In genomic region chr7:148408307-148408706, GRCh38 we compare ENCODE assay signal across 38 cellular contexts.
"Had no signal": no experiment of that assay in that cellular context is flagged by ENCODE, and none has a peak within 500 bp of the region (broad histone marks: within the 10 kb centered on the region; RNA-seq: fewer than 3 reads in every experiment).

No MANE protein-coding gene starts in this region.

- H3K36me3 Mint-ChIP-seq: activated naive CD4-positive, alpha-beta T cell treated with anti-CD3 and anti-CD28 coated beads, Interleukin-2, amount 10 ng/mL, durations not matched to agents 7 days and 5 days; activated naive CD4-positive, alpha-beta T cell treated with anti-CD3 and anti-CD28 coated beads, Interleukin-2, amount 50 U/mL, for 24 hours; activated naive CD4-positive, alpha-beta T cell treated with anti-CD3 and anti-CD28 coated beads, Interleukin-2, amount 50 U/mL, for 72 hours; activated naive CD8-positive, alpha-beta T cell; activated naive CD8-positive, alpha-beta T cell treated with anti-CD3 and anti-CD28 coated beads for 36 hours; activated naive CD8-positive, alpha-beta T cell treated with anti-CD3 and anti-CD28 coated beads, Interleukin-2, amount 10 ng/mL, durations not matched to agents 7 days and 5 days had no signal

- H3K4me1 Mint-ChIP-seq: activated naive CD4-positive, alpha-beta T cell treated with anti-CD3 and anti-CD28 coated beads, Interleukin-2, amount 10 ng/mL, durations not matched to agents 7 days and 5 days; activated naive CD4-positive, alpha-beta T cell treated with anti-CD3 and anti-CD28 coated beads, Interleukin-2, amount 50 U/mL, for 24 hours; activated naive CD8-positive, alpha-beta T cell treated with anti-CD3 and anti-CD28 coated beads for 36 hours; activated naive CD8-positive, alpha-beta T cell treated with anti-CD3 and anti-CD28 coated beads, Interleukin-2, amount 10 ng/mL, durations not matched to agents 7 days and 5 days; activated naive CD8-positive, alpha-beta T cell treated with anti-CD3 and anti-CD28 coated beads, Interleukin-2, amount 50 U/mL, for 24 hours; activated T-helper 17 cell treated with anti-CD3 and anti-CD28 coated beads, Interleukin-2, amount 50 U/mL, for 72 hours; central memory CD8-positive, alpha-beta T cell had no signal

- ATAC-seq: activated naive CD4-positive, alpha-beta T cell treated with anti-CD3 and anti-CD28 coated beads, Interleukin-2, amount 50 U/mL, for 72 hours; activated naive CD8-positive, alpha-beta T cell treated with anti-CD3 and anti-CD28 coated beads, Interleukin-2, amount 50 U/mL, for 24 hours; activated T-cell treated with anti-CD3 and anti-CD28 coated beads, Interleukin-2, amount 50 U/mL, for 4 hours; activated T-cell treated with anti-CD3 and anti-CD28 coated beads, Interleukin-2, amount 50 U/mL, for 72 hours; activated T-helper 17 cell treated with anti-CD3 and anti-CD28 coated beads, Interleukin-2, amount 50 U/mL, for 72 hours; body of pancreas had no signal

- H3K4me3 ChIP-seq: adrenal gland, ascending aorta, body of pancreas, breast epithelium, cardiac muscle cell had no signal

- H3K27ac Mint-ChIP-seq: activated naive CD4-positive, alpha-beta T cell treated with anti-CD3 and anti-CD28 coated beads for 36 hours; activated naive CD4-positive, alpha-beta T cell treated with anti-CD3 and anti-CD28 coated beads, Interleukin-2, amount 10 ng/mL, durations not matched to agents 7 days and 5 days; activated naive CD4-positive, alpha-beta T cell treated with anti-CD3 and anti-CD28 coated beads, Interleukin-2, amount 50 U/mL, for 24 hours; activated naive CD4-positive, alpha-beta T cell treated with anti-CD3 and anti-CD28 coated beads, Interleukin-2, amount 50 U/mL, for 72 hours; activated naive CD8-positive, alpha-beta T cell; activated naive CD8-positive, alpha-beta T cell treated with anti-CD3 and anti-CD28 coated beads for 36 hours; activated naive CD8-positive, alpha-beta T cell treated with anti-CD3 and anti-CD28 coated beads, Interleukin-2, amount 10 ng/mL, durations not matched to agents 7 days and 5 days; activated naive CD8-positive, alpha-beta T cell treated with anti-CD3 and anti-CD28 coated beads, Interleukin-2, amount 50 U/mL, for 24 hours; activated T-cell treated with anti-CD3 and anti-CD28 coated beads, Interleukin-2, amount 50 U/mL, for 24 hours; activated T-cell treated with anti-CD3 and anti-CD28 coated beads, Interleukin-2, amount 50 U/mL, for 72 hours; activated T-helper 1 cell treated with anti-CD3 and anti-CD28 coated beads, Interleukin-12 subunit alpha, Interleukin-12 subunit beta, Interleukin-2, Interleukin-4 antibody, amounts not matched to agents 30 ng/mL and 10 ng/mL and 1 ng/mL, durations not matched to agents 14 hours and 24 hours and 36 hours; activated T-helper 17 cell treated with anti-CD3 and anti-CD28 coated beads, Interleukin-2, amount 50 U/mL, for 72 hours; activated T-helper 2 cell treated with anti-CD3 and anti-CD28 coated beads, Interferon-gamma antibody, Interleukin-2, Interleukin-4, amounts not matched to agents 10 μg/mL and 5 μg/mL and 100 μg/mL, durations not matched to agents 14 hours and 24 hours and 36 hours had no signal

- H3K27ac ChIP-seq: adrenal gland, ascending aorta, body of pancreas, brain microvascular endothelial cell, breast epithelium, cardiac muscle cell had no signal

- H3K4me3 Mint-ChIP-seq: activated naive CD4-positive, alpha-beta T cell treated with anti-CD3 and anti-CD28 coated beads for 36 hours; activated naive CD4-positive, alpha-beta T cell treated with anti-CD3 and anti-CD28 coated beads, Interleukin-2, amount 10 ng/mL, durations not matched to agents 7 days and 5 days; activated naive CD4-positive, alpha-beta T cell treated with anti-CD3 and anti-CD28 coated beads, Interleukin-2, amount 50 U/mL, for 24 hours; activated naive CD8-positive, alpha-beta T cell; activated naive CD8-positive, alpha-beta T cell treated with anti-CD3 and anti-CD28 coated beads for 36 hours; activated naive CD8-positive, alpha-beta T cell treated with anti-CD3 and anti-CD28 coated beads, Interleukin-2, amount 10 ng/mL, durations not matched to agents 7 days and 5 days; activated naive CD8-positive, alpha-beta T cell treated with anti-CD3 and anti-CD28 coated beads, Interleukin-2, amount 50 U/mL, for 24 hours; activated T-cell treated with anti-CD3 and anti-CD28 coated beads, Interleukin-2, amount 50 U/mL, for 24 hours; activated T-cell treated with anti-CD3 and anti-CD28 coated beads, Interleukin-2, amount 50 U/mL, for 4 hours; activated T-cell treated with anti-CD3 and anti-CD28 coated beads, Interleukin-2, amount 50 U/mL, for 72 hours; activated T-helper 1 cell treated with anti-CD3 and anti-CD28 coated beads, Interleukin-12 subunit alpha, Interleukin-12 subunit beta, Interleukin-2, Interleukin-4 antibody, amounts not matched to agents 30 ng/mL and 10 ng/mL and 1 ng/mL, durations not matched to agents 14 hours and 24 hours and 36 hours; activated T-helper 17 cell treated with anti-CD3 and anti-CD28 coated beads, Interleukin-2, amount 50 U/mL, for 72 hours; brain; central memory CD8-positive, alpha-beta T cell had no signal

- H3K9me3 ChIP-seq: adrenal gland, ascending aorta, body of pancreas, breast epithelium had no signal

- H3K27me3 ChIP-seq: adrenal gland, ascending aorta, body of pancreas, brain microvascular endothelial cell, breast epithelium, cardiac muscle cell had no signal

- H3K36me3 ChIP-seq: adrenal gland, ascending aorta, brain microvascular endothelial cell, breast epithelium, cardiac muscle cell had no signal

- DNase-seq: activated effector memory CD4-positive, alpha-beta T cell treated with anti-CD3 and anti-CD28 coated beads, Interleukin-2, amount 50 U/mL, for 16 hours; activated effector memory CD4-positive, alpha-beta T cell treated with Interleukin-2 at 50 U/mL for 16 hours; activated gamma-delta T cell; activated gamma-delta T cell treated with Interleukin-2 at 50 U/mL for 16 hours; activated naive CD4-positive, alpha-beta T cell; activated naive CD4-positive, alpha-beta T cell treated with anti-CD3 and anti-CD28 coated beads for 36 hours; activated naive CD4-positive, alpha-beta T cell treated with anti-CD3 and anti-CD28 coated beads, Interleukin-2, amount 10 ng/mL, durations not matched to agents 7 days and 5 days; activated naive CD4-positive, alpha-beta T cell treated with anti-CD3 and anti-CD28 coated beads, Interleukin-2, amount 50 U/mL, for 16 hours; activated naive CD4-positive, alpha-beta T cell treated with Interleukin-2 at 50 U/mL for 16 hours; activated naive CD8-positive, alpha-beta T cell treated with anti-CD3 and anti-CD28 coated beads for 36 hours; activated naive CD8-positive, alpha-beta T cell treated with anti-CD3 and anti-CD28 coated beads, Interleukin-2, amount 10 ng/mL, durations not matched to agents 7 days and 5 days; activated naive CD8-positive, alpha-beta T cell treated with anti-CD3 and anti-CD28 coated beads, Interleukin-2, amount 50 U/mL, for 24 hours; activated T-cell treated with anti-CD3 and anti-CD28 coated beads, Interleukin-2, amount 50 U/mL, for 1 hour; activated T-cell treated with anti-CD3 and anti-CD28 coated beads, Interleukin-2, amount 50 U/mL, for 24 hours; activated T-cell treated with anti-CD3 and anti-CD28 coated beads, Interleukin-2, amount 50 U/mL, for 4 hours; activated T-cell treated with anti-CD3 and anti-CD28 coated beads, Interleukin-2, amount 50 U/mL, for 48 hours; activated T-cell treated with anti-CD3 and anti-CD28 coated beads, Interleukin-2, amount 50 U/mL, for 72 hours; adrenal gland; amniotic stem cell; amygdala; anterior cingulate cortex; aorta; body of pancreas; brain microvascular endothelial cell; caudate nucleus; central memory CD4-positive, alpha-beta T cell; cerebellar nuclear complex had no signal

- H3K9me3 Mint-ChIP-seq: activated naive CD4-positive, alpha-beta T cell treated with anti-CD3 and anti-CD28 coated beads for 36 hours; activated naive CD4-positive, alpha-beta T cell treated with anti-CD3 and anti-CD28 coated beads, Interleukin-2, amount 10 ng/mL, durations not matched to agents 7 days and 5 days; activated naive CD4-positive, alpha-beta T cell treated with anti-CD3 and anti-CD28 coated beads, Interleukin-2, amount 50 U/mL, for 24 hours; activated naive CD4-positive, alpha-beta T cell treated with anti-CD3 and anti-CD28 coated beads, Interleukin-2, amount 50 U/mL, for 72 hours; activated naive CD8-positive, alpha-beta T cell treated with anti-CD3 and anti-CD28 coated beads for 36 hours; activated naive CD8-positive, alpha-beta T cell treated with anti-CD3 and anti-CD28 coated beads, Interleukin-2, amount 10 ng/mL, durations not matched to agents 7 days and 5 days; activated naive CD8-positive, alpha-beta T cell treated with anti-CD3 and anti-CD28 coated beads, Interleukin-2, amount 50 U/mL, for 24 hours; activated T-cell treated with anti-CD3 and anti-CD28 coated beads, Interleukin-2, amount 50 U/mL, for 24 hours; activated T-cell treated with anti-CD3 and anti-CD28 coated beads, Interleukin-2, amount 50 U/mL, for 4 hours; activated T-cell treated with anti-CD3 and anti-CD28 coated beads, Interleukin-2, amount 50 U/mL, for 72 hours; activated T-helper 1 cell treated with anti-CD3 and anti-CD28 coated beads, Interleukin-12 subunit alpha, Interleukin-12 subunit beta, Interleukin-2, Interleukin-4 antibody, amounts not matched to agents 30 ng/mL and 10 ng/mL and 1 ng/mL, durations not matched to agents 14 hours and 24 hours and 36 hours; activated T-helper 17 cell treated with anti-CD3 and anti-CD28 coated beads, Interleukin-2, amount 50 U/mL, for 72 hours; activated T-helper 2 cell treated with anti-CD3 and anti-CD28 coated beads, Interferon-gamma antibody, Interleukin-2, Interleukin-4, amounts not matched to agents 10 μg/mL and 5 μg/mL and 100 μg/mL, durations not matched to agents 14 hours and 24 hours and 36 hours; central memory CD8-positive, alpha-beta T cell had no signal

- H3K4me1 ChIP-seq: adrenal gland, ascending aorta, body of pancreas, breast epithelium had no signal

- H3K27me3 Mint-ChIP-seq: brain had no signal
